In the genomic region with DNA sequence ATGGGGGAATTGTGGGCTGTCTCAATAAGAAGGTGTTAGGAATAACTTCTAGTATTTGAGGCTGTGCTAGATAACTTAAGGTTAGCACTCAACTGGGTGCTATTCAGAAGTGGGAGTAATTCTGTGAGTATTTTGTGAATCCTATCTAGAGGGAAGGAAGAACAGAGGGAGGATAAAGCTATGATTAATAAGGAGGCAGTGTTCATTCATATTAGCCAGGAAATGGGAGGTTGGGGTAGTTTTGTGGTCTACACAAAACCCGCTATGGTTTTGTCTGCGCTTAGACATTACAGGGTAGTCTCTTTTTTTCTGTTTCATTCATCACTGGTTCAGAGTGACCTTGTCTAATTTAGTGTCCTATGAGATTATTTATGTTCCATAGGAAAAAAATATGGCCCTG, we compare ENCODE assay signal across 18 cellular contexts.
"Had no signal": no experiment of that assay in that cellular context is flagged by ENCODE, and none has a peak within 500 bp of the region (broad histone marks: within the 10 kb centered on the region; RNA-seq: fewer than 3 reads in every experiment).

No MANE protein-coding gene starts in this region.

- H3K9me3 Mint-ChIP-seq: activated CD4-positive, alpha-beta memory T cell treated with anti-CD3 and anti-CD28 coated beads, Interleukin-2, amount 10 ng/mL, durations not matched to agents 7 days and 5 days; endodermal cell; naive thymus-derived CD8-positive, alpha-beta T cell had no signal

- H3K9me3 ChIP-seq: gastroesophageal sphincter, testis, upper lobe of left lung had no signal

- H3K4me3 ChIP-seq: dorsolateral prefrontal cortex, gastroesophageal sphincter, testis, upper lobe of left lung had no signal

- DNase-seq: activated CD4-positive, alpha-beta memory T cell treated with anti-CD3 and anti-CD28 coated beads, Interleukin-2, amount 10 ng/mL, durations not matched to agents 7 days and 5 days; activated CD4-positive, CD25-positive, alpha-beta regulatory T cell treated with anti-CD3 and anti-CD28 coated beads, Interleukin-2, amount 50 U/mL, for 72 hours; anterior cingulate cortex; dorsolateral prefrontal cortex; endodermal cell; islet precursor cell; naive thymus-derived CD8-positive, alpha-beta T cell; posterior cingulate gyrus; retina; stimulated activated CD4-positive, alpha-beta T cell treated with anti-CD3 and anti-CD28 coated beads, Interleukin-15, amount 100 ng/mL, for 24 hours; stimulated activated CD4-positive, alpha-beta T cell treated with anti-CD3 and anti-CD28 coated beads, Interleukin-4, amount 100 ng/mL, for 1 hour; stimulated activated naive CD4-positive, alpha-beta T cell treated with Interleukin-2 at 50 U/mL for 16 hours; testis; upper lobe of left lung had no signal

- ATAC-seq: gastroesophageal sphincter; left lobe of liver; naive thymus-derived CD8-positive, alpha-beta T cell; SK-N-SH treated with all-trans-retinoic acid at 6 μM for 48 hours had no signal

- H3K4me3 Mint-ChIP-seq: activated CD4-positive, alpha-beta memory T cell treated with anti-CD3 and anti-CD28 coated beads, Interleukin-2, amount 10 ng/mL, durations not matched to agents 7 days and 5 days; endodermal cell had no signal

- H3K27ac Mint-ChIP-seq: activated CD4-positive, alpha-beta memory T cell treated with anti-CD3 and anti-CD28 coated beads, Interleukin-2, amount 10 ng/mL, durations not matched to agents 7 days and 5 days; activated naive CD8-positive, alpha-beta T cell; endodermal cell; naive thymus-derived CD8-positive, alpha-beta T cell had no signal

- H3K27me3 Mint-ChIP-seq: activated CD4-positive, alpha-beta memory T cell treated with anti-CD3 and anti-CD28 coated beads, Interleukin-2, amount 10 ng/mL, durations not matched to agents 7 days and 5 days; activated naive CD8-positive, alpha-beta T cell had no signal

- H3K36me3 Mint-ChIP-seq: activated naive CD8-positive, alpha-beta T cell; naive thymus-derived CD8-positive, alpha-beta T cell had no signal
